8 cellular contexts compared by ENCODE assay signal in the genomic region with DNA sequence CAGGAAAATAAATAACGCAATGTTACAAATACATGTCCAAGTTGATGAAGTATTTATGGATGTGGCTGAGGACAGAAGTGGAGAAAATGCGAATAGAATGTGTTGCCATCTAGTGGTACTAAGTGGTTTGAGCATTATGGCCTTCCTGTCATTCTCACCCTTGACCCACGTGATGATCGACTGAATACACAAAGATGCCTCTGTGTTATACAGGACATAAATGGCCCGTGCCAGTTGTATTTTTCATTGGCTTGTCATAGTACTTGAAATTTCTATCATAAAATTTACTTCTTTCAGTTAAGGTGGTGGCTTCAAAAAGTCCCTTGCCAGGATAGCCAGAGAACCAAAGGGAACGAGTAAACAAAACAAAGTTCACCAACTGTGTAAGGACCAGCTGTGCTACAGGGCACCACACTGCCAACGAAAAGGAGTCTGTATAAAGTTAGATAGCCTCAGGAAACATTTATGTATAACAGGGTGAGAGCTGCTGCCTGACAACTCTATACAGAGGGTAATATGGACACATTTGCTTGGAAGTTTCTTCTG.
A peak's percentile ranks its signal among the peaks of the same experiment; 100 is the strongest.
DNase-seq lines count a peak whose midpoint lies in the region; TF ChIP-seq lines count a peak whose summit lies in the region.

No MANE protein-coding gene starts in this region.

- H3K9ac ChIP-seq in Loucy (ENCODE audit: low read depth, low read length, poor library complexity, severe bottlenecking) = no peak overlapping the region

- no peaks in the 10 kb centered on the region for H4K20me1 ChIP-seq in Loucy (ENCODE audit: insufficient read depth, low read length, poor library complexity, severe bottlenecking)

- H3K9me2 ChIP-seq in Loucy (replicated peaks; ENCODE audit: low read depth, low read length) = no peaks in the 10 kb centered on the region

- DNase-seq in GM12865 (ENCODE audit: low read depth) (peak; percentile 81), HFF-Myc (ENCODE audit: extremely low read depth, low read depth) (peak; percentile 62), SK-N-DZ (ENCODE audit: low spot score) (peak; percentile 54), epithelial cell of esophagus (ENCODE audit: low read depth) (peak; percentile 77), islet precursor cell (no peak)

- H3K36me3 ChIP-seq in Loucy (ENCODE audit: insufficient read depth, low read length) (no peaks in the 10 kb centered on the region), muscle layer of duodenum (ENCODE audit: control insufficient read depth in 1 of 2, insufficient read depth in 2 of 2, low read length in 2 of 2) (no peaks in the 10 kb centered on the region)

- H3F3A ChIP-seq in Loucy (ENCODE audit: low read depth) = no peaks in the 10 kb centered on the region

- H3K4me2 ChIP-seq in Loucy (ENCODE audit: low read depth, low read length, poor library complexity, severe bottlenecking) = no peak overlapping the region

- H3K4me1 ChIP-seq in Loucy (ENCODE audit: insufficient read depth, low read length, poor library complexity, severe bottlenecking) (no peaks in the 10 kb centered on the region), muscle layer of duodenum (ENCODE audit: control insufficient read depth in 1 of 2, insufficient read depth in 2 of 2, low read length in 2 of 2) (peaks cover 0 to 3% of the 10 kb centered on the region in 2 donors)

- H3K9me3 ChIP-seq in Loucy (ENCODE audit: insufficient read depth, low read depth, low read length) (no peaks in the 10 kb centered on the region), muscle layer of duodenum (ENCODE audit: control insufficient read depth in 1 of 2, low read length in 2 of 2) (no peaks in the 10 kb centered on the region)

- H3K27me3 ChIP-seq in Loucy (ENCODE audit: insufficient read depth, low read length, poor library complexity, severe bottlenecking) (no peaks in the 10 kb centered on the region), muscle layer of duodenum (ENCODE audit: low read depth, low read length) (no peaks in the 10 kb centered on the region)

- peak overlapping the region; percentile 39 for H2AFZ ChIP-seq in Loucy (ENCODE audit: low read length)

- H3K27ac ChIP-seq in 22Rv1 (peak overlapping the region; percentile 71), muscle layer of duodenum (ENCODE audit: low read length) (peak overlapping the region; percentile 2)

- TF ChIP-seq CTCF in 22Rv1 (IDR thresholded peaks at IDR 0.05) (no peak), GM12865 (IDR thresholded peaks at IDR 0.05; ENCODE audit: insufficient read depth, low read depth, low read length, missing control alignments) (peak; percentile 76), HFF-Myc (IDR thresholded peaks at IDR 0.05; ENCODE audit: low read depth, low read length, missing control alignments) (peak; percentile 73), Loucy (conservative IDR thresholded peaks at IDR 0.05; ENCODE audit: low read length) (peak; percentile 83), epithelial cell of esophagus (IDR thresholded peaks at IDR 0.05; ENCODE audit: insufficient read depth, low read depth, low read length, missing control alignments) (peak; percentile 87)

- H3K79me2 ChIP-seq in Loucy (ENCODE audit: insufficient read depth, low read length) = no peaks in the 10 kb centered on the region

- H3K4me3 ChIP-seq in GM12865 (ENCODE audit: low read depth, low read length) (no peak overlapping the region), HFF-Myc (replicated peaks; ENCODE audit: low read depth, low read length) (no peak overlapping the region), Loucy (ENCODE audit: low read length, poor library complexity, severe bottlenecking) (no peak overlapping the region), epithelial cell of esophagus (ENCODE audit: low read length) (no peak overlapping the region), muscle layer of duodenum (ENCODE audit: low read depth in 1 of 2, low read length in 2 of 2) (no peak overlapping the region)
